23 cellular contexts compared by ENCODE assay signal in genomic region chr9:20407013-20407412, GRCh38.
DNase-seq lines count a peak whose midpoint lies in the region; ATAC-seq and TF ChIP-seq lines count a peak whose summit lies in the region.
"Had no signal": no experiment of that assay in that cellular context is flagged by ENCODE, and none has a peak within 500 bp of the region (broad histone marks: within the 10 kb centered on the region; RNA-seq: fewer than 3 reads in every experiment).

No MANE protein-coding gene starts in this region.

- no peak overlapping the region for H3K4me2 ChIP-seq in GM23338
- no peak overlapping the region for H3K4me2 ChIP-seq in osteoblast (ENCODE audit: insufficient read depth, low read length)
- H3K4me2 ChIP-seq in neuronal stem cell (ENCODE audit: insufficient read depth, low read length, poor library complexity, severe bottlenecking): no peak overlapping the region

- H3K36me3 Mint-ChIP-seq in GM23338 (ENCODE audit: low read depth) (no peaks in the 10 kb centered on the region), endodermal cell (ENCODE audit: low read depth) (no peaks in the 10 kb centered on the region)
- H3K36me3 Mint-ChIP-seq: natural killer cell treated with Interleukin-12 subunit alpha and Interleukin-12 subunit beta and Interleukin-15 and Interleukin-18, amount 100 ng/mL, for 72 hours had no signal

- no peak overlapping the region for H4K8ac ChIP-seq in neuronal stem cell (ENCODE audit: low read depth, low read length)

- DNase-seq in GM23338 (ENCODE audit: low spot score): no peak
- peak; percentile 15 for DNase-seq in NCI-H2227 treated with DMSO at 0.1 percent for 48 hours (lab: John Stamatoyannopoulos, UW)
- DNase-seq in endodermal cell: no peak
- no peak for DNase-seq in osteoblast (ENCODE audit: insufficient read length, low spot score, missing footprints)
- no peak for DNase-seq in activated CD4-positive, alpha-beta T cell treated with anti-CD3 and anti-CD28 coated beads, Interleukin-2, amount 50 U/mL, for 4 hours
- DNase-seq in neuronal stem cell (ENCODE audit: low spot score): no peak
- DNase-seq in NCI-H2171 treated with DMSO at 0.1 percent for 48 hours (lab: John Stamatoyannopoulos, UW): no peak
- DNase-seq: activated CD4-positive, alpha-beta T cell treated with anti-CD3 and anti-CD28 coated beads, Interleukin-2, amount 10 ng/mL, durations not matched to agents 24 days and 14 days; activated CD8-positive, alpha-beta memory T cell treated with anti-CD3 and anti-CD28 coated beads, Interleukin-2, amount 50 U/mL, for 4 hours; activated effector memory CD4-positive, alpha-beta T cell treated with anti-CD3 and anti-CD28 coated beads, Interleukin-2, amount 50 U/mL, for 16 hours; CD8-positive, alpha-beta T cell; dermis blood vessel endothelial cell; GM23248; Kasumi-1; NCI-H1105; NCI-H2081; stimulated activated CD4-positive, alpha-beta T cell treated with anti-CD3 and anti-CD28 coated beads, Interleukin-2, amount 100 ng/mL, for 48 hours; stimulated activated naive CD4-positive, alpha-beta T cell treated with Interleukin-2 at 50 U/mL for 16 hours had no signal

- no peak overlapping the region for H3K23ac ChIP-seq in neuronal stem cell (ENCODE audit: low read depth, low read length, poor library complexity)

- no peak overlapping the region for H2BK120ac ChIP-seq in neuronal stem cell (ENCODE audit: low read depth, low read length)

- no peaks in the 10 kb centered on the region for H3K27me3 Mint-ChIP-seq in GM23338 (ENCODE audit: insufficient read depth, low read depth, poor library complexity)
- no peaks in the 10 kb centered on the region for H3K27me3 Mint-ChIP-seq in endodermal cell (ENCODE audit: insufficient read depth)
- H3K27me3 Mint-ChIP-seq: activated CD4-positive, alpha-beta T cell treated with anti-CD3 and anti-CD28 coated beads, Interleukin-2, amount 10 ng/mL, durations not matched to agents 24 days and 14 days; natural killer cell treated with Interleukin-12 subunit alpha and Interleukin-12 subunit beta and Interleukin-15 and Interleukin-18, amount 100 ng/mL, for 72 hours; progenitor cell of endocrine pancreas had no signal

- H2AFZ ChIP-seq in GM23338: no peak overlapping the region
- no peak overlapping the region for H2AFZ ChIP-seq in osteoblast (ENCODE audit: low read length)
- H2AFZ ChIP-seq in neuronal stem cell (ENCODE audit: low read length): no peak overlapping the region
- H2AFZ ChIP-seq: GM23248 had no signal

- H3K14ac ChIP-seq in neuronal stem cell (ENCODE audit: low read length): no peak overlapping the region

- H3K9ac ChIP-seq in endodermal cell (ENCODE audit: extremely low read depth, low read length, poor library complexity, severe bottlenecking) (no peak overlapping the region), neuronal stem cell (ENCODE audit: low read depth, low read length, poor library complexity) (no peak overlapping the region)
- H3K9ac ChIP-seq: GM23248 had no signal

- no peaks in the 10 kb centered on the region for H3K27me3 ChIP-seq in GM23338 (ENCODE audit: insufficient read depth)
- H3K27me3 ChIP-seq in endodermal cell (ENCODE audit: control insufficient read depth, insufficient read depth, low read length, poor library complexity, severe bottlenecking): no peaks in the 10 kb centered on the region
- H3K27me3 ChIP-seq in osteoblast (ENCODE audit: insufficient read depth, low read length): no peaks in the 10 kb centered on the region
- H3K27me3 ChIP-seq in neuronal stem cell (ENCODE audit: control insufficient read depth in 3 of 3, insufficient read depth in 3 of 3, low read depth in 1 of 3, low read length in 3 of 3): no peaks in the 10 kb centered on the region

- peak; percentile 42 to 46 for TF ChIP-seq CTCF in GM23338 (conservative IDR thresholded peaks at IDR 0.05; ENCODE audit: low read depth in 2 of 2)
- peak; percentile 39 for TF ChIP-seq CTCF in endodermal cell (conservative IDR thresholded peaks at IDR 0.05)
- TF ChIP-seq CTCF in osteoblast (IDR thresholded peaks at IDR 0.05; ENCODE audit: extremely low read depth, low read depth, low read length): peak; percentile 32

- H4K20me1 ChIP-seq in GM23338 (replicated peaks; ENCODE audit: insufficient read depth) (no peaks in the 10 kb centered on the region), osteoblast (ENCODE audit: insufficient read depth, low read length) (no peaks in the 10 kb centered on the region)

- H4K91ac ChIP-seq in neuronal stem cell (ENCODE audit: low read depth, low read length, poor library complexity): no peak overlapping the region

- ATAC-seq in GM23338: no peak
- ATAC-seq: CD8-positive, alpha-beta T cell; natural killer cell treated with Interleukin-12 subunit alpha and Interleukin-12 subunit beta and Interleukin-15 and Interleukin-18, amount 100 ng/mL, for 72 hours; Right ventricle myocardium inferior had no signal

- H2BK5ac ChIP-seq in neuronal stem cell (ENCODE audit: low read length): no peak overlapping the region

- H3K27ac ChIP-seq in GM23338 (ENCODE audit: low read depth): no peak overlapping the region
- H3K27ac ChIP-seq in endodermal cell (ENCODE audit: low read depth, low read length): no peak overlapping the region
- H3K27ac ChIP-seq in osteoblast (ENCODE audit: low read depth, low read length): no peak overlapping the region
- no peak overlapping the region for H3K27ac ChIP-seq in neuronal stem cell (replicated peaks; ENCODE audit: low read length)
- H3K27ac ChIP-seq: GM23248, skin epidermis had no signal

- H3K4me1 ChIP-seq in GM23338 (ENCODE audit: insufficient read depth) (peaks cover 14% of the 10 kb centered on the region), endodermal cell (ENCODE audit: control insufficient read depth, insufficient read depth, low read length) (peaks cover 21% of the 10 kb centered on the region), osteoblast (ENCODE audit: insufficient read depth, low read length) (no peaks in the 10 kb centered on the region), neuronal stem cell (ENCODE audit: control insufficient read depth in 2 of 2, insufficient read depth in 1 of 2, low read depth in 1 of 2, low read length in 2 of 2) (peaks cover 5 to 8% of the 10 kb centered on the region in 2 donors)

- no peaks in the 10 kb centered on the region for H3K36me3 ChIP-seq in GM23338 (ENCODE audit: insufficient read depth)
- no peaks in the 10 kb centered on the region for H3K36me3 ChIP-seq in endodermal cell (ENCODE audit: control insufficient read depth, insufficient read depth, low read length)
- H3K36me3 ChIP-seq in osteoblast (ENCODE audit: insufficient read depth, low read length): no peaks in the 10 kb centered on the region
- H3K36me3 ChIP-seq in neuronal stem cell (replicated peaks in 1 of 2; ENCODE audit: control insufficient read depth in 2 of 2, insufficient read depth in 2 of 2, low read length in 2 of 2): no peaks in the 10 kb centered on the region

- H2AK5ac ChIP-seq in neuronal stem cell (ENCODE audit: low read depth, low read length): no peak overlapping the region

- H3K79me1 ChIP-seq in neuronal stem cell (ENCODE audit: low read depth, low read length): no peaks in the 10 kb centered on the region

- H2BK15ac ChIP-seq in neuronal stem cell (ENCODE audit: low read length): no peak overlapping the region

- H3K9me3 ChIP-seq in endodermal cell (ENCODE audit: control insufficient read depth, low read length) (no peaks in the 10 kb centered on the region), osteoblast (ENCODE audit: low read depth, low read length) (no peaks in the 10 kb centered on the region), neuronal stem cell (replicated peaks in 1 of 2; ENCODE audit: control insufficient read depth in 2 of 2, insufficient read depth in 1 of 2, low read depth in 1 of 2, low read length in 2 of 2) (no peaks in the 10 kb centered on the region)

- H3K9me2 ChIP-seq in GM23338 (ENCODE audit: insufficient read depth): no peaks in the 10 kb centered on the region

- no peak overlapping the region for H2BK12ac ChIP-seq in neuronal stem cell (ENCODE audit: low read length)

- no peaks in the 10 kb centered on the region for H3F3A ChIP-seq in GM23338 (replicated peaks; ENCODE audit: low read depth)

- H3K4me3 ChIP-seq in GM23338 (no peak overlapping the region), endodermal cell (ENCODE audit: low read length) (no peak overlapping the region), osteoblast (ENCODE audit: insufficient read depth, low read length) (no peak overlapping the region), neuronal stem cell (ENCODE audit: low read length in 2 of 2) (no peak overlapping the region)
- H3K4me3 ChIP-seq: GM23248, skin epidermis had no signal

- H3K9me3 Mint-ChIP-seq in GM23338 (no peaks in the 10 kb centered on the region), endodermal cell (no peaks in the 10 kb centered on the region)
- H3K9me3 Mint-ChIP-seq: CD8-positive, alpha-beta T cell; mesothelial cell of epicardium; natural killer cell treated with Interleukin-12 subunit alpha and Interleukin-12 subunit beta and Interleukin-15 and Interleukin-18, amount 100 ng/mL, for 72 hours had no signal

- H3K79me2 ChIP-seq in GM23338 (replicated peaks; ENCODE audit: insufficient read depth): no peaks in the 10 kb centered on the region
- H3K79me2 ChIP-seq in osteoblast (ENCODE audit: insufficient read depth, low read length): no peaks in the 10 kb centered on the region

- H3K4me1 Mint-ChIP-seq in GM23338 (peaks cover 13% of the 10 kb centered on the region), endodermal cell (peaks cover 24% of the 10 kb centered on the region)

- H3K4me3 Mint-ChIP-seq in GM23338 (no peak overlapping the region), endodermal cell (no peak overlapping the region)
- H3K4me3 Mint-ChIP-seq: activated CD4-positive, alpha-beta T cell treated with anti-CD3 and anti-CD28 coated beads, Interleukin-2, amount 10 ng/mL, durations not matched to agents 24 days and 14 days; CD8-positive, alpha-beta T cell; mesothelial cell of epicardium; natural killer cell treated with Interleukin-12 subunit alpha and Interleukin-12 subunit beta and Interleukin-15 and Interleukin-18, amount 100 ng/mL, for 72 hours had no signal

- H3K18ac ChIP-seq in neuronal stem cell (ENCODE audit: low read length): no peak overlapping the region

- H3K4ac ChIP-seq in neuronal stem cell (ENCODE audit: low read length): no peak overlapping the region

- H3K27ac Mint-ChIP-seq in GM23338: no peak overlapping the region
- H3K27ac Mint-ChIP-seq in endodermal cell: no peak overlapping the region
- H3K27ac Mint-ChIP-seq: activated CD4-positive, alpha-beta T cell treated with anti-CD3 and anti-CD28 coated beads, Interleukin-2, amount 10 ng/mL, durations not matched to agents 24 days and 14 days; CD8-positive, alpha-beta T cell; mesothelial cell of epicardium; natural killer cell treated with Interleukin-12 subunit alpha and Interleukin-12 subunit beta and Interleukin-15 and Interleukin-18, amount 100 ng/mL, for 72 hours; progenitor cell of endocrine pancreas had no signal

TF ChIP-seq in GM23338, 12 proteins besides CTCF, POLR2A, EP300 and RAD21 (continues in another document):
- no peak for TF ChIP-seq EZH2phosphoT487 (IDR thresholded peaks at IDR 0.05; ENCODE audit: unreplicated experiment)
